In genomic region chr6:163414117-163414366, GRCh38 we compare ENCODE assay signal across 8 cellular contexts. TPM values are rescaled to one million over a fixed set of nuclear protein-coding genes. Genes with fewer than 3 reads are reported as not detected.
DNase-seq lines count a peak whose midpoint lies in the region; ATAC-seq and TF ChIP-seq lines count a peak whose summit lies in the region.

No MANE protein-coding gene starts in this region.

- H3K36me3 Mint-ChIP-seq in activated naive CD4-positive, alpha-beta T cell treated with anti-CD3 and anti-CD28 coated beads, Interleukin-2, amount 10 ng/mL, durations not matched to agents 7 days and 5 days, result no peaks in the 10 kb centered on the region
- no peaks in the 10 kb centered on the region for H3K36me3 Mint-ChIP-seq in naive B cell

- peaks cover 17% of the 10 kb centered on the region for H3K27me3 Mint-ChIP-seq in activated naive CD4-positive, alpha-beta T cell treated with anti-CD3 and anti-CD28 coated beads, Interleukin-2, amount 10 ng/mL, durations not matched to agents 7 days and 5 days
- H3K27me3 Mint-ChIP-seq in naive B cell, result peaks cover 0 to 5% (median 3%) of the 10 kb centered on the region in 3 donors

- peak overlapping the region; percentile 52 for H3K4me3 ChIP-seq in HL-60 (replicated peaks; ENCODE audit: insufficient read depth, low read length)

- H3K9me3 Mint-ChIP-seq in activated naive CD4-positive, alpha-beta T cell treated with anti-CD3 and anti-CD28 coated beads, Interleukin-2, amount 10 ng/mL, durations not matched to agents 7 days and 5 days, result no peaks in the 10 kb centered on the region
- peaks cover 0 to 2% (median 0%) of the 10 kb centered on the region in 7 donors for H3K9me3 Mint-ChIP-seq in naive B cell

- H3K27ac ChIP-seq in HL-60 (replicated peaks) (peak overlapping the region; percentile 81), cingulate gyrus (ENCODE audit: low read depth, low read length) (peak overlapping the region; percentile 99)

- peak overlapping the region; percentile 95 for H3K27ac Mint-ChIP-seq in activated naive CD4-positive, alpha-beta T cell treated with anti-CD3 and anti-CD28 coated beads, Interleukin-2, amount 10 ng/mL, durations not matched to agents 7 days and 5 days
- H3K27ac Mint-ChIP-seq in naive B cell, result peak overlapping the region; percentile 93 to 96 (median 95)

- H3K4me1 Mint-ChIP-seq in activated naive CD4-positive, alpha-beta T cell treated with anti-CD3 and anti-CD28 coated beads, Interleukin-2, amount 10 ng/mL, durations not matched to agents 7 days and 5 days, result peaks cover 34% of the 10 kb centered on the region
- peaks cover 36 to 49% (median 37%) of the 10 kb centered on the region in 3 donors for H3K4me1 Mint-ChIP-seq in naive B cell

- CTCF ChIA-PET in activated naive CD4-positive, alpha-beta T cell treated with anti-CD3 and anti-CD28 coated beads, Interleukin-2, amount 10 ng/mL, durations not matched to agents 7 days and 5 days (lab: Charles Lee), result no interaction called here

- no peak for DNase-seq in activated naive CD4-positive, alpha-beta T cell treated with anti-CD3 and anti-CD28 coated beads, Interleukin-2, amount 10 ng/mL, durations not matched to agents 7 days and 5 days
- no peak for DNase-seq in activated naive CD4-positive, alpha-beta T cell treated with Interleukin-2 at 50 U/mL for 16 hours
- DNase-seq in HL-60 (ENCODE audit: low read depth in 1 of 2, low spot score in 1 of 2) (no peak), naive B cell (no peak), HuH-7 (ENCODE audit: low spot score) (no peak), NAMALWA (ENCODE audit: low spot score) (no peak), GM03348 (ENCODE audit: low spot score) (no peak)

- no peak for TF ChIP-seq CTCF in HL-60 (IDR thresholded peaks at IDR 0.05; ENCODE audit: insufficient read depth, low read length)

- ATAC-seq in naive B cell (ENCODE audit: low read depth in 2 of 2), result peak; percentile 29 to 38

- H3K27me3 ChIP-seq in HL-60 (ENCODE audit: insufficient read depth, poor library complexity, severe bottlenecking), result no peaks in the 10 kb centered on the region

- H3K4me3 Mint-ChIP-seq in activated naive CD4-positive, alpha-beta T cell treated with anti-CD3 and anti-CD28 coated beads, Interleukin-2, amount 10 ng/mL, durations not matched to agents 7 days and 5 days, result peak overlapping the region; percentile 78
- peak overlapping the region; percentile 84 to 97 (median 90) for H3K4me3 Mint-ChIP-seq in naive B cell

RNA-seq across cellular contexts. Expression of gene QKI, which starts 0.5 kb away (rescaled TPM):
- polyA plus RNA-seq in naive B cell (ENCODE audit: low read depth in 6 of 6), result 10 to 100 TPM; 20.4 to 67.9 (median 26.6) TPM
